ENCODE assay signal across 32 cellular contexts in the genomic region with DNA sequence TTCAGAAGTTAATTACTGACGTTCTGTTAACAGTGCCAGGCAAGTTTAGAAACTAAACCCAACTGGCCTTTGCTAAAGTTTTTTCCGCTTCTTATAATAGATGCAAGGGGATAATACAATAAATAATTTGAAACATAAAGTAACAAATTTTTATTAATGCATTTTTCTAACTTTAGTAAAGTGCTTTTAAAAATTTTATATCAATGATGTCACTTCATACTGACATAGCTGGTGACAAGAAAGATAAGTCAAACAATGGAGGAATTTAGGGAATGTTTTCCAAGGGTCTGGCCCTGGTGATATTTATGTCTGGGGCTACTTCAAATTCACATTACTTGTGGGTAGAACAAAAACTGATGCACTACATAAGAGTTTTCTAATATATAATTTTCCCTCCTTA.
"Had no signal": no experiment of that assay in that cellular context is flagged by ENCODE, and none has a peak within 500 bp of the region (broad histone marks: within the 10 kb centered on the region; RNA-seq: fewer than 3 reads in every experiment).

No MANE protein-coding gene starts in this region.

- H3K4me1 Mint-ChIP-seq: naive B cell; natural killer cell; nephron; neural progenitor cell; stimulated activated memory B cell treated with anti-CD40 and anti-IgM and Interleukin-4, amounts not matched to agents 10 μg/mL and 1 μg/mL and 100 μg/mL, for 72 hours; stimulated activated naive CD8-positive, alpha-beta T cell treated with anti-CD3 and anti-CD28 coated beads, Interleukin-15, amount 100 ng/mL, for 72 hours had no signal

- ATAC-seq: natural killer cell; pancreas; right cardiac atrium; right lobe of liver; stimulated activated memory B cell treated with anti-CD40 and anti-IgM and Interleukin-4, amounts not matched to agents 10 μg/mL and 1 μg/mL and 100 μg/mL, for 72 hours; stimulated activated naive CD8-positive, alpha-beta T cell treated with anti-CD3 and anti-CD28 coated beads, Interleukin-15, amount 100 ng/mL, for 72 hours; stimulated activated naive CD8-positive, alpha-beta T cell treated with anti-CD3 and anti-CD28 coated beads, Interleukin-15, Interleukin-2, amounts not matched to agents 100 U/mL and 50 U/mL, for 24 hours; upper lobe of right lung had no signal

- H3K27me3 ChIP-seq: neural progenitor cell, neutrophil, pancreas, right lobe of liver, sigmoid colon, spleen, suprapubic skin, testis, tibial artery, transverse colon, upper lobe of right lung, uterus had no signal

- H3K9me3 Mint-ChIP-seq: nephron, type B pancreatic cell had no signal

- H3K4me2 ChIP-seq: neural progenitor cell, smooth muscle cell had no signal

- H3K36me3 ChIP-seq: neural progenitor cell, neutrophil, pancreas, prostate gland, right lobe of liver, sigmoid colon, spleen, suprapubic skin, tibial artery, transverse colon, upper lobe of right lung, uterus had no signal

- H3K36me3 Mint-ChIP-seq: naive B cell; neural progenitor cell; stimulated activated memory B cell treated with anti-CD40 and anti-IgM and Interleukin-4, amounts not matched to agents 10 μg/mL and 1 μg/mL and 100 μg/mL, for 72 hours; type B pancreatic cell had no signal

- H3K27me3 Mint-ChIP-seq: stimulated activated memory B cell treated with anti-CD40 and anti-IgM and Interleukin-4, amounts not matched to agents 10 μg/mL and 1 μg/mL and 100 μg/mL, for 72 hours; stimulated activated naive CD8-positive, alpha-beta T cell treated with anti-CD3 and anti-CD28 coated beads, Interleukin-15, amount 100 ng/mL, for 72 hours; type B pancreatic cell had no signal

- DNase-seq: naive B cell; natural killer cell; nucleus accumbens; pancreas; retina; right cardiac atrium; right lobe of liver; sigmoid colon; spleen; stimulated activated CD4-positive, alpha-beta T cell treated with anti-CD3 and anti-CD28 coated beads, Interleukin-12 subunit alpha, Interleukin-12 subunit beta, amount 100 ng/mL, for 4 hours; stimulated activated CD4-positive, alpha-beta T cell treated with anti-CD3 and anti-CD28 coated beads, Interleukin-1b, Interleukin-23, amount 100 ng/mL, for 48 hours; stimulated activated CD4-positive, alpha-beta T cell treated with anti-CD3 and anti-CD28 coated beads, Interleukin-4, amount 100 ng/mL, for 1 hour; stimulated activated CD4-positive, alpha-beta T cell treated with anti-CD3 and anti-CD28 coated beads, Interleukin-4, amount 100 ng/mL, for 4 hours; stimulated activated CD8-positive, alpha-beta memory T cell treated with anti-CD3 and anti-CD28 coated beads, Interleukin-4, amount 100 ng/mL, for 48 hours; stimulated activated naive CD4-positive, alpha-beta T cell; stimulated activated naive CD8-positive, alpha-beta T cell treated with anti-CD3 and anti-CD28 coated beads, Interleukin-15, amount 100 ng/mL, for 72 hours; stimulated activated naive CD8-positive, alpha-beta T cell treated with anti-CD3 and anti-CD28 coated beads, Interleukin-15, Interleukin-2, amounts not matched to agents 100 U/mL and 50 U/mL, for 24 hours; substantia nigra; testis; tibial artery; transverse colon; upper lobe of right lung; uterus had no signal

- H3K4me1 ChIP-seq: neural progenitor cell, pancreas, prostate gland, right lobe of liver, sigmoid colon, spleen, suprapubic skin, testis, tibial artery, transverse colon, upper lobe of right lung, uterus had no signal

- H3K4me3 Mint-ChIP-seq: naive B cell; natural killer cell; nephron; neural progenitor cell; stimulated activated memory B cell treated with anti-CD40 and anti-IgM and Interleukin-4, amounts not matched to agents 10 μg/mL and 1 μg/mL and 100 μg/mL, for 72 hours; stimulated activated naive CD8-positive, alpha-beta T cell treated with anti-CD3 and anti-CD28 coated beads, Interleukin-15, amount 100 ng/mL, for 72 hours; type B pancreatic cell had no signal

- H3K27ac ChIP-seq: neural progenitor cell, neutrophil, pancreas, prostate gland, right lobe of liver, sigmoid colon, skin epidermis, spleen, suprapubic skin, testis, tibial artery, transverse colon, upper lobe of right lung, uterus had no signal

- H3K4me3 ChIP-seq: neural progenitor cell, pancreas, prostate gland, right lobe of liver, sigmoid colon, skin epidermis, smooth muscle cell, spleen, suprapubic skin, testis, tibial artery, transverse colon, upper lobe of right lung, uterus had no signal

- H3K27ac Mint-ChIP-seq: naive B cell; natural killer cell; nephron; neural progenitor cell; stimulated activated memory B cell treated with anti-CD40 and anti-IgM and Interleukin-4, amounts not matched to agents 10 μg/mL and 1 μg/mL and 100 μg/mL, for 72 hours; stimulated activated naive CD8-positive, alpha-beta T cell treated with anti-CD3 and anti-CD28 coated beads, Interleukin-15, amount 100 ng/mL, for 72 hours; type B pancreatic cell had no signal

- H3K9me3 ChIP-seq: neutrophil, pancreas, prostate gland, right lobe of liver, suprapubic skin, testis, tibial artery, transverse colon, upper lobe of right lung, uterus had no signal

- H3K9ac ChIP-seq: neural progenitor cell had no signal
